In the genomic region with DNA sequence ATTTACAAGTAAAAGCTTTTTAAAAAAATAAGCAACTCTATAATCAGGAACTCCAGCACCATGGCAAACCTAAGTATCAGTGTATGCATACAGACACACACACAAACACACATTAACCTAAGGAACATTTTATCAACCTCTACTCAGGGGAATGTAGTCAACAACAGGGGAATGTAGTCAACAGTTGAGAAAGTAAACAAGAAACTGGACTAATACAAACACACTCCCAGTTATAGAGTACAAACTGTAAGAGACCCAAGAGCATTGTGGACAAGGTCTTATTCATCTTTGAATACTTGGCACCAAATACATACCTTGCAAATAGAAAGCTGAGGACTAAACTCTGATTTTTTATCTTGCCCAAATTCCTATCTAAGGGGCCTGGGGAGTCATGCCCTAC, we compare ENCODE assay signal across 25 cellular contexts.
"Had no signal": no experiment of that assay in that cellular context is flagged by ENCODE, and none has a peak within 500 bp of the region (broad histone marks: within the 10 kb centered on the region; RNA-seq: fewer than 3 reads in every experiment).

No MANE protein-coding gene starts in this region.

- H3K4me1 Mint-ChIP-seq: activated B cell treated with CpG ODN at 0.5 μM for 24 hours; activated CD4-positive, alpha-beta memory T cell treated with anti-CD3 and anti-CD28 coated beads, Interleukin-2, amount 10 ng/mL, durations not matched to agents 7 days and 5 days; activated naive CD8-positive, alpha-beta T cell treated with anti-CD3 and anti-CD28 coated beads for 36 hours; brain; neural progenitor cell had no signal

- H3K9me3 ChIP-seq: SK-N-SH, thyroid gland, uterus had no signal

- H3K27me3 ChIP-seq: neural progenitor cell, thyroid gland, uterus had no signal

- H3K9me3 Mint-ChIP-seq: activated CD4-positive, alpha-beta memory T cell treated with anti-CD3 and anti-CD28 coated beads, Interleukin-2, amount 10 ng/mL, durations not matched to agents 7 days and 5 days had no signal

- H3K4me3 ChIP-seq: left ventricle myocardium inferior, neural progenitor cell, thyroid gland, uterus had no signal

- H3K36me3 ChIP-seq: neural progenitor cell, thyroid gland, uterus had no signal

- H3K27me3 Mint-ChIP-seq: activated B cell treated with CpG ODN at 0.5 μM for 24 hours; activated CD4-positive, alpha-beta memory T cell treated with anti-CD3 and anti-CD28 coated beads, Interleukin-2, amount 10 ng/mL, durations not matched to agents 7 days and 5 days; activated CD8-positive, alpha-beta memory T cell treated with anti-CD3 and anti-CD28 coated beads, Interleukin-2, amount 10 ng/mL, durations not matched to agents 7 days and 5 days; activated naive CD8-positive, alpha-beta T cell treated with anti-CD3 and anti-CD28 coated beads for 36 hours; naive thymus-derived CD4-positive, alpha-beta T cell; T-cell had no signal

- H3K27ac ChIP-seq: left ventricle myocardium inferior, neural progenitor cell, thyroid gland, uterus had no signal

- DNase-seq: activated B cell treated with CpG ODN at 0.5 μM for 24 hours; activated CD4-positive, alpha-beta memory T cell treated with anti-CD3 and anti-CD28 coated beads, Interleukin-2, amount 10 ng/mL, durations not matched to agents 7 days and 5 days; activated CD4-positive, alpha-beta T cell treated with anti-CD3 and anti-CD28 coated beads for 48 hours; activated CD8-positive, alpha-beta memory T cell treated with anti-CD3 and anti-CD28 coated beads, Interleukin-2, amount 10 ng/mL, durations not matched to agents 7 days and 5 days; activated naive CD4-positive, alpha-beta T cell; activated naive CD8-positive, alpha-beta T cell treated with anti-CD3 and anti-CD28 coated beads for 36 hours; amygdala; central memory CD4-positive, alpha-beta T cell; cortex of kidney; effector CD4-positive, alpha-beta T cell; foreskin melanocyte; kidney; left ventricle myocardium inferior; mesendoderm; naive thymus-derived CD4-positive, alpha-beta T cell; SK-N-SH; stimulated activated CD4-positive, alpha-beta T cell treated with anti-CD3 and anti-CD28 coated beads, Interleukin-12 subunit alpha, Interleukin-12 subunit beta, amount 100 ng/mL, for 4 hours; stimulated activated CD4-positive, alpha-beta T cell treated with anti-CD3 and anti-CD28 coated beads, Interleukin-1b, Interleukin-23, amount 100 ng/mL, for 48 hours; stimulated activated CD8-positive, alpha-beta memory T cell treated with anti-CD3 and anti-CD28 coated beads, Interleukin-4, amount 100 ng/mL, for 48 hours; stimulated activated naive CD4-positive, alpha-beta T cell; T-cell; thyroid gland; uterus had no signal

- ATAC-seq: activated CD8-positive, alpha-beta memory T cell treated with anti-CD3 and anti-CD28 coated beads, Interleukin-2, amount 10 ng/mL, durations not matched to agents 7 days and 5 days; naive thymus-derived CD4-positive, alpha-beta T cell; T-cell had no signal

- H3K27ac Mint-ChIP-seq: activated B cell treated with CpG ODN at 0.5 μM for 24 hours; activated CD4-positive, alpha-beta memory T cell treated with anti-CD3 and anti-CD28 coated beads, Interleukin-2, amount 10 ng/mL, durations not matched to agents 7 days and 5 days; activated CD8-positive, alpha-beta memory T cell treated with anti-CD3 and anti-CD28 coated beads, Interleukin-2, amount 10 ng/mL, durations not matched to agents 7 days and 5 days; activated naive CD8-positive, alpha-beta T cell treated with anti-CD3 and anti-CD28 coated beads for 36 hours; neural progenitor cell; T-cell had no signal

- H3K4me3 Mint-ChIP-seq: activated B cell treated with CpG ODN at 0.5 μM for 24 hours; activated CD4-positive, alpha-beta memory T cell treated with anti-CD3 and anti-CD28 coated beads, Interleukin-2, amount 10 ng/mL, durations not matched to agents 7 days and 5 days; activated CD8-positive, alpha-beta memory T cell treated with anti-CD3 and anti-CD28 coated beads, Interleukin-2, amount 10 ng/mL, durations not matched to agents 7 days and 5 days; activated naive CD8-positive, alpha-beta T cell treated with anti-CD3 and anti-CD28 coated beads for 36 hours; brain; naive thymus-derived CD4-positive, alpha-beta T cell; neural progenitor cell; T-cell had no signal

- H3K4me1 ChIP-seq: left ventricle myocardium inferior, uterus had no signal
